ENCODE assay signal across 19 cellular contexts in the genomic region with DNA sequence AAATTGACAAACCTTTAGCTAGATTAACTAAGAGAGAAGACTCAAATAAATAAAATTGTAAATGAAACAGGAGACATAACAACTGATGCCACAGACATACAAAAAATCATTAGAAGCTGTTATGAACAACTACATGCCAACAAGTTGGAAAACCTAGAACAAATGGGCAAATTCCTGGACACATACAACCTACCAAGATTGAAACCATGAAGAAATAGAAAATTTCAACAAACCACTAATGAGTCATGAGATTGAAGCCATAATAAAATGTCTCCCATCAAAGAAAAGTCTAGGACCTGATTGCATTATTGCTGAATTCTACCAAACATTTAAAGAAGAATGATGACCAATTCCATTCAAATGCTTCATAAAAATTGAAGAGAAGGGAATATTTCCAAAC. TPM values are rescaled to one million over a fixed set of nuclear protein-coding genes. Genes with fewer than 3 reads are reported as not detected.
DNase-seq lines count a peak whose midpoint lies in the region; ATAC-seq lines count a peak whose summit lies in the region.
"Had no signal": no experiment of that assay in that cellular context is flagged by ENCODE, and none has a peak within 500 bp of the region (broad histone marks: within the 10 kb centered on the region; RNA-seq: fewer than 3 reads in every experiment).

No MANE protein-coding gene starts in this region.

- no peaks in the 10 kb centered on the region for H3K79me2 ChIP-seq in GM23248 (ENCODE audit: insufficient read depth)

- H3K27ac ChIP-seq in GM23248, result no peak overlapping the region
- H3K27ac ChIP-seq: BLaER1, C4-2B had no signal

- no peak overlapping the region for H3K4me2 ChIP-seq in GM23248 (ENCODE audit: unreplicated experiment)
- H3K4me2 ChIP-seq: BLaER1 had no signal

- H3K27ac Mint-ChIP-seq in T-cell, result peak overlapping the region; percentile 16 to 45
- H3K27ac Mint-ChIP-seq: B cell; CD4-positive, CD25-positive, alpha-beta regulatory T cell; CD8-positive, alpha-beta T cell had no signal

- CTCF ChIA-PET in T-cell (lab: Charles Lee), result no interaction called here

- H3K4me1 Mint-ChIP-seq in T-cell, result peaks cover 21 to 31% (median 21%) of the 10 kb centered on the region in 3 donors

- H3K9me2 ChIP-seq in GM23248 (ENCODE audit: insufficient read depth), result no peaks in the 10 kb centered on the region

- POLR2A ChIA-PET in T-cell (lab: Charles Lee), result interaction anchor here (0.6 to 0.7 kb wide), 2 partner anchors 222 to 248 kb away, joined by 4 to 6 read pairs; no protein-coding TSS in a partner anchor

- H2AFZ ChIP-seq in GM23248, result no peak overlapping the region

- in situ Hi-C loops in GM23248 (cut with MboI), result no loop called here

- no peak overlapping the region for H3K4me3 ChIP-seq in GM23248
- H3K4me3 ChIP-seq: BLaER1, GM12878 had no signal

- H3K4me3 Mint-ChIP-seq in T-cell, result no peak overlapping the region
- H3K4me3 Mint-ChIP-seq: B cell; CD4-positive, CD25-positive, alpha-beta regulatory T cell; CD8-positive, alpha-beta T cell had no signal

- no peak overlapping the region for H3K9ac ChIP-seq in GM23248
- H3K9ac ChIP-seq: BLaER1 had no signal

- H3K9me3 ChIP-seq in GM23248 (ENCODE audit: low read depth), result no peaks in the 10 kb centered on the region

- H3K36me3 Mint-ChIP-seq in T-cell, result peaks cover 13% of the 10 kb centered on the region

- DNase-seq in GM23248 (peak; percentile 43), T-cell (no peak), iris pigment epithelial cell (ENCODE audit: low read depth) (peak; percentile 10), T-helper 9 cell (no peak)
- no peak for DNase-seq in activated CD4-positive, CD25-positive, alpha-beta regulatory T cell (lab: John Stamatoyannopoulos, UW)
- DNase-seq: Caco-2; CD4-positive, CD25-positive, alpha-beta regulatory T cell; CD8-positive, alpha-beta T cell; DMS153; DND-41; EL; GDM1; H7; HCEC 1CT had no signal

- H3K9me3 Mint-ChIP-seq in T-cell, result peaks cover 0 to 8% (median 2%) of the 10 kb centered on the region in 3 donors
- H3K9me3 Mint-ChIP-seq: CD8-positive, alpha-beta T cell had no signal

- H4K20me1 ChIP-seq in GM23248 (ENCODE audit: insufficient read depth), result no peaks in the 10 kb centered on the region
- H4K20me1 ChIP-seq: BLaER1 had no signal

- ATAC-seq in T-cell (replicated peaks in 1 of 4) (no peak), GM18498 (IDR thresholded peaks at IDR 0.05; ENCODE audit: unreplicated experiment) (no peak)
- ATAC-seq: CD8-positive, alpha-beta T cell; GM12878 had no signal

- H3K27me3 Mint-ChIP-seq in T-cell, result no peaks in the 10 kb centered on the region
- H3K27me3 Mint-ChIP-seq: B cell; CD4-positive, CD25-positive, alpha-beta regulatory T cell had no signal

- no peaks in the 10 kb centered on the region for H3K27me3 ChIP-seq in GM23248 (replicated peaks; ENCODE audit: insufficient read depth)
- H3K27me3 ChIP-seq: BLaER1 had no signal

- H3F3A ChIP-seq in GM23248 (ENCODE audit: insufficient read depth), result peaks cover 10% of the 10 kb centered on the region; the same call in 1 of the 2 replicates

- no peaks in the 10 kb centered on the region for H3K36me3 ChIP-seq in GM23248 (ENCODE audit: low read depth)
- H3K36me3 ChIP-seq: BLaER1 had no signal

- peaks cover 7% of the 10 kb centered on the region; the same call in 1 of the 2 replicates for H3K4me1 ChIP-seq in GM23248 (ENCODE audit: insufficient read depth)
- H3K4me1 ChIP-seq: Caco-2 had no signal

RNA-seq across cellular contexts. Expression of a gene that starts 54.3 kb away (rescaled TPM):
- 21.0 and 27.2 TPM in 2 replicates for total RNA-seq in GM23248 (2014; rRNA removed; shearing (Covaris generic))
- polyA plus RNA-seq in GM23248 (2016; fragmentation: Nextera tagmentation; extraction: Ambion mirVana), result 16.4 and 18.7 TPM in 2 replicates
- 10 to 100 TPM; 22.8 to 56.2 (median 31.9) TPM for total RNA-seq in T-cell

Comparison
In these comparisons a context has a peak if more than half of its experiments do, and no peak if none do; other contexts are left out.
1. DNase-seq: peak in GM23248 (single experiment) and iris pigment epithelial cell (single experiment); none in T-cell (0 of 34), activated CD4-positive, CD25-positive, alpha-beta regulatory T cell (0 of 4) and T-helper 9 cell (single experiment).